ENCODE assay signal across 1 cellular context in genomic region chr5:73825736-73826135, GRCh38.
TF ChIP-seq lines count a peak whose summit lies in the region.

No MANE protein-coding gene starts in this region.

TF ChIP-seq in HepG2, 621 proteins besides CTCF, POLR2A, EP300 and RAD21:
- no peak for TF ChIP-seq ATF2 (CRISPR knock-in tag; IDR thresholded peaks at IDR 0.05)
- TF ChIP-seq SRSF9 (IDR thresholded peaks at IDR 0.05; ENCODE audit: borderline replicate concordance, insufficient read depth, low read depth, low read length, poor library complexity, severe bottlenecking) = no peak
- no peak for TF ChIP-seq HOXA7 (CRISPR knock-in tag; IDR thresholded peaks at IDR 0.05)
- TF ChIP-seq, protein P1, sequence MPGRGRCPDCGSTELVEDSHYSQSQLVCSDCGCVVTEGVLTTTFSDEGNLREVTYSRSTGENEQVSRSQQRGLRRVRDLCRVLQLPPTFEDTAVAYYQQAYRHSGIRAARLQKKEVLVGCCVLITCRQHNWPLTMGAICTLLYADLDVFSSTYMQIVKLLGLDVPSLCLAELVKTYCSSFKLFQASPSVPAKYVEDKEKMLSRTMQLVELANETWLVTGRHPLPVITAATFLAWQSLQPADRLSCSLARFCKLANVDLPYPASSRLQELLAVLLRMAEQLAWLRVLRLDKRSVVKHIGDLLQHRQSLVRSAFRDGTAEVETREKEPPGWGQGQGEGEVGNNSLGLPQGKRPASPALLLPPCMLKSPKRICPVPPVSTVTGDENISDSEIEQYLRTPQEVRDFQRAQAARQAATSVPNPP (CRISPR knock-in tag; IDR thresholded peaks at IDR 0.05) = no peak
TF ChIP-seq in HepG2: peak in this region for 0.
